Comparison of ENCODE assay signal across 7 cellular contexts in genomic region chr19:39502640-39503417, GRCh38. TPM values are rescaled to one million over a fixed set of nuclear protein-coding genes. Genes with fewer than 3 reads are reported as not detected.
DNase-seq lines count a peak whose midpoint lies in the region; ATAC-seq and TF ChIP-seq lines count a peak whose summit lies in the region.

No MANE protein-coding gene starts in this region.

- peak overlapping the region; percentile 40 for H3K4me3 Mint-ChIP-seq in activated naive CD4-positive, alpha-beta T cell treated with anti-CD3 and anti-CD28 coated beads, Interleukin-2, amount 10 ng/mL, durations not matched to agents 7 days and 5 days

- H3K27ac Mint-ChIP-seq in activated naive CD4-positive, alpha-beta T cell treated with anti-CD3 and anti-CD28 coated beads, Interleukin-2, amount 10 ng/mL, durations not matched to agents 7 days and 5 days: no peak overlapping the region

- no peaks in the 10 kb centered on the region for H3K9me3 Mint-ChIP-seq in activated naive CD4-positive, alpha-beta T cell treated with anti-CD3 and anti-CD28 coated beads, Interleukin-2, amount 10 ng/mL, durations not matched to agents 7 days and 5 days

- ATAC-seq in left cardiac atrium: peak; percentile 62 to 71

- peaks cover 39% of the 10 kb centered on the region for H3K4me1 Mint-ChIP-seq in activated naive CD4-positive, alpha-beta T cell treated with anti-CD3 and anti-CD28 coated beads, Interleukin-2, amount 10 ng/mL, durations not matched to agents 7 days and 5 days

- H3K27me3 Mint-ChIP-seq in activated naive CD4-positive, alpha-beta T cell treated with anti-CD3 and anti-CD28 coated beads, Interleukin-2, amount 10 ng/mL, durations not matched to agents 7 days and 5 days: peaks cover 87% of the 10 kb centered on the region

- CTCF ChIA-PET in HEK293T (lab: Yijun Ruan, JAX): interaction anchor here (0.9 to 1.3 kb wide), 2 partner anchors 9 to 29 kb away, joined by 4 read pairs; no protein-coding TSS in a partner anchor
- CTCF ChIA-PET in activated naive CD4-positive, alpha-beta T cell treated with anti-CD3 and anti-CD28 coated beads, Interleukin-2, amount 10 ng/mL, durations not matched to agents 7 days and 5 days (lab: Charles Lee): interaction anchor here (0.6 to 2.1 kb wide), 12 partner anchors 8 to 67 kb away, joined by 3 to 11 read pairs (median 4); partner anchors contain the start of genes EID2B, RPS16 and SELENOV

- no peaks in the 10 kb centered on the region for H3K36me3 Mint-ChIP-seq in activated naive CD4-positive, alpha-beta T cell treated with anti-CD3 and anti-CD28 coated beads, Interleukin-2, amount 10 ng/mL, durations not matched to agents 7 days and 5 days

- DNase-seq in HEK293T (ENCODE audit: extremely low spot score): peak; percentile 91
- peak; percentile 60 for DNase-seq in SKM-1 treated with dmso at 0.1 percent for 144 hours (lab: John Stamatoyannopoulos, UW; ENCODE audit: unreplicated experiment)
- DNase-seq in activated naive CD4-positive, alpha-beta T cell treated with anti-CD3 and anti-CD28 coated beads, Interleukin-2, amount 10 ng/mL, durations not matched to agents 7 days and 5 days: peak; percentile 78
- DNase-seq in left cardiac atrium: peak; percentile 70
- peak; percentile 58 to 72 (median 64) for DNase-seq in stimulated activated CD4-positive, alpha-beta T cell treated with anti-CD3 and anti-CD28 coated beads, Interleukin-12 subunit alpha, Interleukin-12 subunit beta, amount 100 ng/mL, for 48 hours (ENCODE audit: low read depth in 2 of 3, low spot score in 1 of 3)
- no peak for DNase-seq in DMS114 treated with DMSO at 0.1 percent for 48 hours (lab: John Stamatoyannopoulos, UW; ENCODE audit: unreplicated experiment)
- no peak for DNase-seq in cerebellar nuclear complex (lab: John Stamatoyannopoulos, UW)

- POLR2A ChIA-PET in HEK293T (lab: Yijun Ruan, JAX): interaction anchor here (1.1 to 1.7 kb wide), 3 partner anchors 30 to 67 kb away, joined by 3 to 11 read pairs (median 5); partner anchors contain the start of genes EID2B and RPS16

- intact Hi-C loops in left cardiac atrium (cut with DNase I): no loop called here

TF ChIP-seq in HEK293T, 16 proteins besides CTCF, POLR2A, EP300 and RAD21:
- peak; percentile 29; the same call in 1 of the 2 replicates for TF ChIP-seq ARNT (IDR thresholded peaks at IDR 0.05)
- no peak for TF ChIP-seq SUZ12 (IDR thresholded peaks at IDR 0.05)
- no peak for TF ChIP-seq CTBP1 (IDR thresholded peaks at IDR 0.05; ENCODE audit: borderline replicate concordance)
- TF ChIP-seq ZNF384 (IDR thresholded peaks at IDR 0.05): no peak
- TF ChIP-seq L3MBTL2 (conservative IDR thresholded peaks at IDR 0.05): peak; percentile 99
TF ChIP-seq in HEK293T: peak in this region for 2.

RNA-seq across cellular contexts. Expression of gene DLL3, which starts 4.1 kb away (rescaled TPM):
- total RNA-seq in left cardiac atrium: not detected

RNA-seq across cellular contexts. Expression of gene SELENOV, which starts 12.1 kb away (rescaled TPM):
- total RNA-seq in left cardiac atrium: not detected

RNA-seq across cellular contexts. Expression of gene TIMM50, which starts 22.2 kb away (rescaled TPM):
- total RNA-seq in left cardiac atrium: 10 to 100 TPM; 60.3 to 71.2 TPM

RNA-seq across cellular contexts. Expression of gene EID2B, which starts 29.8 kb away (rescaled TPM):
- 1 to 10 TPM; 2.3 to 2.4 TPM for total RNA-seq in left cardiac atrium

RNA-seq across cellular contexts. Expression of gene EID2, which starts 37.1 kb away (rescaled TPM):
- total RNA-seq in left cardiac atrium: 10 to 100 TPM; 11.0 to 14.8 TPM

Comparison
In these comparisons a context has a peak if more than half of its experiments do, and no peak if none do; other contexts are left out.
1. DNase-seq: peak in HEK293T (single experiment), SKM-1 treated with dmso at 0.1 percent for 144 hours (single experiment), activated naive CD4-positive, alpha-beta T cell treated with anti-CD3 and anti-CD28 coated beads, Interleukin-2, amount 10 ng/mL, durations not matched to agents 7 days and 5 days (single experiment), left cardiac atrium (single experiment) and stimulated activated CD4-positive, alpha-beta T cell treated with anti-CD3 and anti-CD28 coated beads, Interleukin-12 subunit alpha, Interleukin-12 subunit beta, amount 100 ng/mL, for 48 hours (3 of 3); none in DMS114 treated with DMSO at 0.1 percent for 48 hours (single experiment) and cerebellar nuclear complex (0 of 2).